In the genomic region with DNA sequence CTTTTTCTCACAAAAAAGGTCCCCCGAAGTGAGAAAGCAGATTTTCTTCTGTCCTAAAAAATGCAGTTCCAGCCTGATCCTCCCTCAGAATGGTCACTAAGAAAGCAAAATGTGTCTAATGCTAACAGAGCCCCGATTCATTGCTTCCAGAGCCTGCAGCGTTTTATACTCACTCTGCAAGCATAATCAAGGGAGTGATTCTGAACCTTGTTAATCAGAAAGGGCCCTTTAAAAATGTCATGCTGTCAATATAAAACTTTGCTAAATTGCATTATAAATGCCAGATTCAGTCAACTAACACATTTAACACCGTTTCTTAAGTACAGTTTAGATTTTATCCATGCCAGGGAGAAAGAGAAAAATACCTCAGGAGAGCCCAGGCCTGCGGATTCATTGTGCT, we compare ENCODE assay signal across 19 cellular contexts.
"Had no signal": no experiment of that assay in that cellular context is flagged by ENCODE, and none has a peak within 500 bp of the region (broad histone marks: within the 10 kb centered on the region; RNA-seq: fewer than 3 reads in every experiment).

No MANE protein-coding gene starts in this region.

- H3K36me3 Mint-ChIP-seq: activated naive CD8-positive, alpha-beta T cell treated with anti-CD3 and anti-CD28 coated beads, Interleukin-2, amount 10 ng/mL, durations not matched to agents 7 days and 5 days; naive thymus-derived CD8-positive, alpha-beta T cell had no signal

- H3K27me3 Mint-ChIP-seq: activated CD4-positive, alpha-beta memory T cell treated with anti-CD3 and anti-CD28 coated beads, Interleukin-2, amount 10 ng/mL, durations not matched to agents 7 days and 5 days had no signal

- H3K4me3 ChIP-seq: colonic mucosa, left lung, lung, psoas muscle, tibial nerve had no signal

- H3K4me1 ChIP-seq: colonic mucosa, psoas muscle, tibial nerve had no signal

- H3K4me3 Mint-ChIP-seq: activated CD4-positive, alpha-beta memory T cell treated with anti-CD3 and anti-CD28 coated beads, Interleukin-2, amount 10 ng/mL, durations not matched to agents 7 days and 5 days; activated CD4-positive, alpha-beta T cell treated with anti-CD3 and anti-CD28 coated beads, Interleukin-2, amount 10 ng/mL, durations not matched to agents 24 days and 14 days; activated naive CD4-positive, alpha-beta T cell treated with anti-CD3 and anti-CD28 coated beads for 36 hours; activated naive CD8-positive, alpha-beta T cell treated with anti-CD3 and anti-CD28 coated beads, Interleukin-2, amount 10 ng/mL, durations not matched to agents 7 days and 5 days; activated T-cell treated with anti-CD3 and anti-CD28 coated beads, Interleukin-2, amount 50 U/mL, for 72 hours; naive thymus-derived CD8-positive, alpha-beta T cell; stimulated activated naive CD8-positive, alpha-beta T cell treated with anti-CD3 and anti-CD28 coated beads, Interleukin-15, Interleukin-2, amounts not matched to agents 100 ng/mL and 50 ng/mL, for 24 hours had no signal

- ATAC-seq: activated CD4-positive, CD25-positive, alpha-beta regulatory T cell treated with anti-CD3 and anti-CD28 coated beads, Interleukin-2, amount 50 U/mL, for 24 hours; activated T-cell treated with anti-CD3 and anti-CD28 coated beads, Interleukin-2, amount 50 U/mL, for 72 hours; left lung; naive thymus-derived CD8-positive, alpha-beta T cell; psoas muscle; right cardiac atrium had no signal

- DNase-seq: activated CD4-positive, alpha-beta memory T cell treated with anti-CD3 and anti-CD28 coated beads, Interleukin-2, amount 10 ng/mL, durations not matched to agents 7 days and 5 days; activated CD4-positive, alpha-beta T cell treated with anti-CD3 and anti-CD28 coated beads, Interleukin-2, amount 10 ng/mL, durations not matched to agents 24 days and 14 days; activated effector memory CD4-positive, alpha-beta T cell treated with Interleukin-2 at 50 U/mL for 16 hours; activated naive CD4-positive, alpha-beta T cell treated with anti-CD3 and anti-CD28 coated beads for 36 hours; activated naive CD8-positive, alpha-beta T cell treated with anti-CD3 and anti-CD28 coated beads, Interleukin-2, amount 10 ng/mL, durations not matched to agents 7 days and 5 days; activated T-cell treated with anti-CD3 and anti-CD28 coated beads, Interleukin-2, amount 50 U/mL, for 72 hours; amniotic stem cell; colonic mucosa; left lung; naive thymus-derived CD8-positive, alpha-beta T cell; psoas muscle; right cardiac atrium; T-helper 2 cell had no signal

- H3K9me3 ChIP-seq: colonic mucosa, left lung, psoas muscle, tibial nerve had no signal

- H3K9me3 Mint-ChIP-seq: activated CD4-positive, alpha-beta memory T cell treated with anti-CD3 and anti-CD28 coated beads, Interleukin-2, amount 10 ng/mL, durations not matched to agents 7 days and 5 days; activated CD4-positive, alpha-beta T cell treated with anti-CD3 and anti-CD28 coated beads, Interleukin-2, amount 10 ng/mL, durations not matched to agents 24 days and 14 days; activated naive CD4-positive, alpha-beta T cell treated with anti-CD3 and anti-CD28 coated beads for 36 hours; activated naive CD8-positive, alpha-beta T cell treated with anti-CD3 and anti-CD28 coated beads, Interleukin-2, amount 10 ng/mL, durations not matched to agents 7 days and 5 days; activated T-cell treated with anti-CD3 and anti-CD28 coated beads, Interleukin-2, amount 50 U/mL, for 72 hours; naive thymus-derived CD8-positive, alpha-beta T cell; stimulated activated naive CD8-positive, alpha-beta T cell treated with anti-CD3 and anti-CD28 coated beads, Interleukin-15, Interleukin-2, amounts not matched to agents 100 ng/mL and 50 ng/mL, for 24 hours had no signal

- H3K27me3 ChIP-seq: colonic mucosa, left lung, tibial nerve had no signal

- H3K27ac ChIP-seq: colonic mucosa, epithelial cell of prostate, left lung, psoas muscle, tibial nerve, VCaP had no signal

- H3K27ac Mint-ChIP-seq: activated CD4-positive, alpha-beta memory T cell treated with anti-CD3 and anti-CD28 coated beads, Interleukin-2, amount 10 ng/mL, durations not matched to agents 7 days and 5 days; activated CD4-positive, alpha-beta T cell treated with anti-CD3 and anti-CD28 coated beads, Interleukin-2, amount 10 ng/mL, durations not matched to agents 24 days and 14 days; activated naive CD4-positive, alpha-beta T cell treated with anti-CD3 and anti-CD28 coated beads for 36 hours; activated naive CD8-positive, alpha-beta T cell treated with anti-CD3 and anti-CD28 coated beads, Interleukin-2, amount 10 ng/mL, durations not matched to agents 7 days and 5 days; activated T-cell treated with anti-CD3 and anti-CD28 coated beads, Interleukin-2, amount 50 U/mL, for 72 hours; naive thymus-derived CD8-positive, alpha-beta T cell; stimulated activated naive CD8-positive, alpha-beta T cell treated with anti-CD3 and anti-CD28 coated beads, Interleukin-15, Interleukin-2, amounts not matched to agents 100 ng/mL and 50 ng/mL, for 24 hours had no signal

- H3K36me3 ChIP-seq: colonic mucosa, left lung, tibial nerve had no signal
